30 cellular contexts compared by ENCODE assay signal in genomic region chr1:116159177-116159576, GRCh38. TPM values are rescaled to one million over a fixed set of nuclear protein-coding genes. Genes with fewer than 3 reads are reported as not detected.
"Had no signal": no experiment of that assay in that cellular context is flagged by ENCODE, and none has a peak within 500 bp of the region (broad histone marks: within the 10 kb centered on the region; RNA-seq: fewer than 3 reads in every experiment).

No MANE protein-coding gene starts in this region.

- DNase-seq: effector memory CD4-positive, alpha-beta T cell; esophagus squamous epithelium; foreskin melanocyte; glutamatergic neuron; heart right ventricle; hypothalamus; immature natural killer cell; islet precursor cell; mesendoderm; midbrain; naive thymus-derived CD4-positive, alpha-beta T cell; sigmoid colon; spleen; stimulated activated CD4-positive, alpha-beta T cell treated with anti-CD3 and anti-CD28 coated beads, Interleukin-4, amount 100 ng/mL, for 4 hours; stimulated activated naive CD8-positive, alpha-beta T cell treated with anti-CD3 and anti-CD28 coated beads, Interleukin-15, Interleukin-2, amounts not matched to agents 100 U/mL and 50 U/mL, for 24 hours; substantia nigra; testis; upper lobe of left lung; uterus had no signal

- H3K9me3 ChIP-seq: esophagus squamous epithelium, prostate gland, testis, upper lobe of left lung, uterus had no signal

- H3K36me3 Mint-ChIP-seq: immature natural killer cell; neural progenitor cell; stimulated activated memory B cell treated with anti-CD40 and anti-IgM and Interleukin-4, amounts not matched to agents 10 μg/mL and 1 μg/mL and 100 μg/mL, for 72 hours had no signal

- H3K9me3 Mint-ChIP-seq: dendritic cell treated with granulocyte-macrophage colony-stimulating factor and Interleukin-4, amounts not matched to agents 40 ng/mL and 50 ng/mL, for 4 days; immature natural killer cell had no signal

- H3K4me2 ChIP-seq: neural progenitor cell had no signal

- H3K27me3 ChIP-seq: esophagus squamous epithelium, heart right ventricle, neural progenitor cell, right atrium auricular region, sigmoid colon, spleen, testis, tibial nerve, upper lobe of left lung, uterus had no signal

- H3K4me3 ChIP-seq: esophagus squamous epithelium, heart right ventricle, neural progenitor cell, prostate gland, right atrium auricular region, sigmoid colon, spleen, testis, tibial nerve, upper lobe of left lung, uterus had no signal

- H3K27ac Mint-ChIP-seq: dendritic cell treated with granulocyte-macrophage colony-stimulating factor and Interleukin-4, amounts not matched to agents 40 ng/mL and 50 ng/mL, for 4 days; immature natural killer cell; naive thymus-derived CD4-positive, alpha-beta T cell; nephron; neural progenitor cell; stimulated activated memory B cell treated with anti-CD40 and anti-IgM and Interleukin-4, amounts not matched to agents 10 μg/mL and 1 μg/mL and 100 μg/mL, for 72 hours had no signal

- H3K9ac ChIP-seq: neural progenitor cell had no signal

- H3K4me1 Mint-ChIP-seq: immature natural killer cell; nephron; stimulated activated memory B cell treated with anti-CD40 and anti-IgM and Interleukin-4, amounts not matched to agents 10 μg/mL and 1 μg/mL and 100 μg/mL, for 72 hours had no signal

- H2AFZ ChIP-seq: neural progenitor cell had no signal

- H3K4me3 Mint-ChIP-seq: dendritic cell treated with granulocyte-macrophage colony-stimulating factor and Interleukin-4, amounts not matched to agents 40 ng/mL and 50 ng/mL, for 4 days; immature natural killer cell; naive thymus-derived CD4-positive, alpha-beta T cell; nephron; neural progenitor cell; stimulated activated memory B cell treated with anti-CD40 and anti-IgM and Interleukin-4, amounts not matched to agents 10 μg/mL and 1 μg/mL and 100 μg/mL, for 72 hours had no signal

- H3K36me3 ChIP-seq: esophagus squamous epithelium, heart right ventricle, neural progenitor cell, prostate gland, right atrium auricular region, sigmoid colon, spleen, tibial nerve, upper lobe of left lung, uterus had no signal

- H3K27me3 Mint-ChIP-seq: stimulated activated memory B cell treated with anti-CD40 and anti-IgM and Interleukin-4, amounts not matched to agents 10 μg/mL and 1 μg/mL and 100 μg/mL, for 72 hours had no signal

- H3K4me1 ChIP-seq: neural progenitor cell, prostate gland, sigmoid colon, spleen, uterus had no signal

- H3K27ac ChIP-seq: esophagus squamous epithelium, heart right ventricle, neural progenitor cell, prostate gland, right atrium auricular region, sigmoid colon, spleen, testis, tibial nerve, upper lobe of left lung, uterus had no signal

RNA-seq across cellular contexts. Expression of gene MAB21L3, which starts 48.0 kb away (rescaled TPM):
- total RNA-seq: endothelial cell of umbilical vein, lung microvascular endothelial cell, mucosa of gallbladder, right atrium auricular region, skeletal muscle tissue, uterus had no signal
- polyA plus RNA-seq: endothelial cell of umbilical vein; heart right ventricle; immature natural killer cell; naive thymus-derived CD4-positive, alpha-beta T cell had no signal
